In genomic region chr13:71672527-71672926, GRCh38 we compare ENCODE assay signal across 27 cellular contexts.
A peak's percentile ranks its signal among the peaks of the same experiment; 100 is the strongest.
DNase-seq lines count a peak whose midpoint lies in the region; ATAC-seq and TF ChIP-seq lines count a peak whose summit lies in the region.
"Had no signal": no experiment of that assay in that cellular context is flagged by ENCODE, and none has a peak within 500 bp of the region (broad histone marks: within the 10 kb centered on the region; RNA-seq: fewer than 3 reads in every experiment).

No MANE protein-coding gene starts in this region.

- H3K9me2 ChIP-seq in PC-3 (replicated peaks; ENCODE audit: low read length) = no peaks in the 10 kb centered on the region
- H3K9me2 ChIP-seq in PC-9 (ENCODE audit: insufficient read depth) = peaks cover 4% of the 10 kb centered on the region; the same call in 1 of the 2 replicates

- DNase-seq in DMS 273 (lab: John Stamatoyannopoulos, UW; ENCODE audit: unreplicated experiment) (peak; percentile 24), DMS 273 treated with DMSO at 0.1 percent for 48 hours (lab: John Stamatoyannopoulos, UW) (no peak), PC-3 (peak; percentile 3), fibroblast of villous mesenchyme (ENCODE audit: low read depth) (peak; percentile 24), type B pancreatic cell (ENCODE audit: extremely low spot score, unreplicated experiment) (no peak), PC-9 (no peak), mucosa of gallbladder (ENCODE audit: low spot score) (no peak), MV-4-11 (lab: John Stamatoyannopoulos, UW) (no peak)
- DNase-seq: 8988T; activated CD4-positive, alpha-beta T cell treated with anti-CD3 and anti-CD28 coated beads, Interleukin-2, amount 50 U/mL, for 4 hours; activated gamma-delta T cell; adrenal gland; C1 segment of cervical spinal cord; caudate nucleus; DMS153; effector memory CD8-positive, alpha-beta T cell; islet precursor cell; lower lobe of right lung; NCI-H510A treated with DMSO at 0.1 percent for 48 hours; pancreas; SHP77 treated with DMSO at 0.1 percent for 48 hours; stimulated activated CD4-positive, alpha-beta T cell treated with anti-CD3 and anti-CD28 coated beads, Interleukin-2, amount 100 ng/mL, for 24 hours; stimulated activated naive CD8-positive, alpha-beta T cell treated with anti-CD3 and anti-CD28 coated beads, Interleukin-15, Interleukin-2, amounts not matched to agents 100 U/mL and 50 U/mL, for 24 hours; T-helper 2 cell; WERI-Rb-1 had no signal

- H3K27ac ChIP-seq in PC-3 (ENCODE audit: low read length) (no peak overlapping the region), PC-9 (no peak overlapping the region)
- H3K27ac ChIP-seq: adrenal gland, lower lobe of right lung, pancreas, tibial nerve, WERI-Rb-1 had no signal

- H3K9ac ChIP-seq in PC-3 (ENCODE audit: low read length) = no peak overlapping the region

- H3K4me3 Mint-ChIP-seq in type B pancreatic cell = no peak overlapping the region
- H3K4me3 Mint-ChIP-seq: effector memory CD8-positive, alpha-beta T cell had no signal

- no peaks in the 10 kb centered on the region for H3K4me1 ChIP-seq in PC-3 (ENCODE audit: insufficient read depth, low read length)
- H3K4me1 ChIP-seq in PC-9 (replicated peaks; ENCODE audit: insufficient read depth) = no peaks in the 10 kb centered on the region
- H3K4me1 ChIP-seq: adrenal gland, lower lobe of right lung, pancreas, tibial nerve had no signal

- H4K20me1 ChIP-seq in PC-3 (ENCODE audit: low read length) (no peaks in the 10 kb centered on the region), PC-9 (ENCODE audit: insufficient read depth) (no peaks in the 10 kb centered on the region)

- H3K79me2 ChIP-seq in PC-3 (ENCODE audit: low read length) = no peaks in the 10 kb centered on the region
- H3K79me2 ChIP-seq in PC-9 (ENCODE audit: low read depth) = no peaks in the 10 kb centered on the region

- CTCF ChIA-PET in PC-3 (lab: Charles Lee) (interaction anchor here (0.7 kb wide), 1 partner anchor 589 kb away, joined by 3 read pairs; no protein-coding TSS in a partner anchor), PC-9 (lab: Charles Lee) (no interaction called here)

- peaks cover 4% of the 10 kb centered on the region for H3K4me1 Mint-ChIP-seq in type B pancreatic cell (ENCODE audit: unreplicated experiment)

- H3K9me3 ChIP-seq in PC-3 (ENCODE audit: low read length) (no peaks in the 10 kb centered on the region), PC-9 (ENCODE audit: insufficient read depth, low read depth) (no peaks in the 10 kb centered on the region)
- H3K9me3 ChIP-seq: lower lobe of right lung, pancreas, tibial nerve had no signal

- intact Hi-C loops in PC-3 (cut with micrococcal nuclease) (no loop called here), PC-9 (cut with micrococcal nuclease; ENCODE audit: unreplicated experiment) (no loop called here)

- H3K4me3 ChIP-seq in PC-3 (ENCODE audit: low read length) = no peak overlapping the region
- H3K4me3 ChIP-seq in fibroblast of villous mesenchyme (ENCODE audit: low read depth, low read length) = no peak overlapping the region
- no peak overlapping the region for H3K4me3 ChIP-seq in PC-9
- H3K4me3 ChIP-seq: adrenal gland, K562, lower lobe of right lung, pancreas, tibial nerve had no signal

- no peaks in the 10 kb centered on the region for H3K36me3 ChIP-seq in PC-3 (ENCODE audit: low read depth, low read length)
- no peaks in the 10 kb centered on the region for H3K36me3 ChIP-seq in PC-9 (ENCODE audit: low read depth)
- H3K36me3 ChIP-seq: adrenal gland, lower lobe of right lung, pancreas, tibial nerve, WERI-Rb-1 had no signal

- H3K4me2 ChIP-seq in PC-3 (ENCODE audit: low read length) (no peak overlapping the region), PC-9 (no peak overlapping the region)

- POLR2A ChIA-PET in PC-3 (lab: Charles Lee; ENCODE audit: unreplicated experiment) (no interaction called here), PC-9 (lab: Charles Lee; ENCODE audit: unreplicated experiment) (no interaction called here)

- H3K27me3 ChIP-seq in PC-3 (ENCODE audit: low read length) (no peaks in the 10 kb centered on the region), PC-9 (ENCODE audit: insufficient read depth, low read depth) (no peaks in the 10 kb centered on the region)
- H3K27me3 ChIP-seq: adrenal gland, pancreas, tibial nerve had no signal

- no peaks in the 10 kb centered on the region for H3K27me3 Mint-ChIP-seq in type B pancreatic cell
- H3K27me3 Mint-ChIP-seq: effector memory CD8-positive, alpha-beta T cell had no signal

- ATAC-seq in PC-3 = no peak
- ATAC-seq: effector memory CD8-positive, alpha-beta T cell; K562; lower lobe of right lung; pancreas; stimulated activated naive CD8-positive, alpha-beta T cell treated with anti-CD3 and anti-CD28 coated beads, Interleukin-15, Interleukin-2, amounts not matched to agents 100 U/mL and 50 U/mL, for 24 hours had no signal

- H3K27ac Mint-ChIP-seq in type B pancreatic cell = no peak overlapping the region
- H3K27ac Mint-ChIP-seq: effector memory CD8-positive, alpha-beta T cell had no signal

- no TSS peak for BruUV-seq in PC-3 (replicated peaks; lab: Mats Ljungman, UMichigan)
- no TSS peak for BruUV-seq in PC-9 (replicated peaks; lab: Mats Ljungman, UMichigan)

- H3F3A ChIP-seq in PC-3 (ENCODE audit: low read length, unreplicated experiment) = no peaks in the 10 kb centered on the region
- no peaks in the 10 kb centered on the region for H3F3A ChIP-seq in PC-9 (ENCODE audit: insufficient read depth, low read depth)

- TF ChIP-seq CTCF in PC-3 (conservative IDR thresholded peaks at IDR 0.05; ENCODE audit: low read depth, low read length) (peak; percentile 41; the same call in 1 of the 2 replicates), fibroblast of villous mesenchyme (IDR thresholded peaks at IDR 0.05; ENCODE audit: insufficient read depth, low read depth, low read length) (peak; percentile 39), type B pancreatic cell (conservative IDR thresholded peaks at IDR 0.05) (peak; percentile 49), PC-9 (conservative IDR thresholded peaks at IDR 0.05) (no peak)

- H3K9me3 Mint-ChIP-seq in type B pancreatic cell = no peaks in the 10 kb centered on the region

- H3K36me3 Mint-ChIP-seq in type B pancreatic cell = peaks cover 10% of the 10 kb centered on the region

- H2AFZ ChIP-seq in PC-3 (ENCODE audit: low read length) = no peak overlapping the region
- H2AFZ ChIP-seq in PC-9 = no peak overlapping the region

Comparison
In these comparisons a context has a peak if more than half of its experiments do, and no peak if none do; other contexts are left out.
1. DNase-seq: peak in DMS 273 (single experiment), PC-3 (single experiment) and fibroblast of villous mesenchyme (single experiment); none in DMS 273 treated with DMSO at 0.1 percent for 48 hours (single experiment), type B pancreatic cell (single experiment), PC-9 (0 of 2), mucosa of gallbladder (single experiment) and MV-4-11 (single experiment).